Comparison of ENCODE assay signal across 1 cellular context in the genomic region with DNA sequence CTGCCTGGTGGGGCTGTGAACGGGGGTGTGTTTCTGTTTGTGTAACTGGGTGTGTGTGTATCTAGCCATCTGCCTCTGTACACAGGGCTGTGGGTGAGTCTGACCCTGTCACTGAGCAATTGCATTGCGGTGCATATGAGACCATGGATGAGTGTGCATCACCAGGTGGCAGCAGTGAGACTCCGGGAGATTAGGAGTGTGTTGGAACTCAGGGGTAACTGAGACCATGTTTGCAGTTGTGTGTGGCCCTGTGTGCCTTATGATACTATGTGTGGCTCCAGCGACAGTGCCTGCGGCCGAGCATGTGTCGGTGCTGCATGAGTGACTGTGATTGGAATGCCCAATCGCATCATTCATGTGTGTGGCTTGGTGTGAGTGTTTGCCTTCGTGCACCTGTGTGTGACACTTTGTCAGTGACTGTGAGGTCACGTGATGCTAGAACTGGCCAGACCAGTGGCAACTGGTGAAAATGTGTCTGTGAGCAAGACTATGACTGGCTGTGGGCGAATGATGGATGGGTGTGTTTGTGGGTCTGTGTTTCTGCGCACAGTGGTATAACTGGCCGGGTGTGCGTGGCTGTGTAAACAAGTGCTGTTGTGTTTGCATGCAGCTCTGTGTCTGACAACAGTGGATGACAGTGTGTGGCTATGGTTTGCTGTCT.
TF ChIP-seq lines count a peak whose summit lies in the region.

No MANE protein-coding gene starts in this region.

TF ChIP-seq in HepG2, 621 proteins besides CTCF, POLR2A, EP300 and RAD21 (continued from another document and continues in another):
- TF ChIP-seq ZNF780A (CRISPR knock-in tag; IDR thresholded peaks at IDR 0.05) (peak; percentile 84; the same call in 1 of the 2 replicates), ZNF44 (CRISPR knock-in tag; IDR thresholded peaks at IDR 0.05) (no peak), ZFAT (CRISPR knock-in tag; conservative IDR thresholded peaks at IDR 0.05) (no peak), ELF4 (CRISPR knock-in tag; IDR thresholded peaks at IDR 0.05; ENCODE audit: borderline replicate concordance) (no peak), HNF4G (IDR thresholded peaks at IDR 0.05; ENCODE audit: borderline replicate concordance, low read depth, low read length) (no peak), HNF4G (CRISPR knock-in tag; IDR thresholded peaks at IDR 0.05; ENCODE audit: borderline replicate concordance, low read depth) (no peak), ZBTB42 (CRISPR knock-in tag; IDR thresholded peaks at IDR 0.05) (no peak), MLLT10 (CRISPR knock-in tag; IDR thresholded peaks at IDR 0.05) (no peak), CBFB (CRISPR knock-in tag; IDR thresholded peaks at IDR 0.05) (no peak; the same call in 1 of the 2 replicates), MAZ (IDR thresholded peaks at IDR 0.05; ENCODE audit: borderline replicate concordance, low read depth, low read length) (no peak), MAZ (CRISPR knock-in tag; IDR thresholded peaks at IDR 0.05; ENCODE audit: low read depth) (peak; percentile 14; the same call in 1 of the 2 replicates), ISX (CRISPR knock-in tag; conservative IDR thresholded peaks at IDR 0.05) (no peak), NR2F1 (CRISPR knock-in tag; IDR thresholded peaks at IDR 0.05) (no peak), SOX13 (IDR thresholded peaks at IDR 0.05) (no peak), SOX13 (CRISPR knock-in tag; conservative IDR thresholded peaks at IDR 0.05 in 1 of 2, IDR thresholded peaks at IDR 0.05 in 1 of 2) (no peak; a peak in 1 of 4 replicates), PRMT3 (CRISPR knock-in tag; IDR thresholded peaks at IDR 0.05; ENCODE audit: borderline replicate concordance, low read depth) (no peak), ZFP36L1 (CRISPR knock-in tag; IDR thresholded peaks at IDR 0.05) (peak; percentile 78; the same call in 1 of the 2 replicates), CEBPB (IDR thresholded peaks at IDR 0.05; ENCODE audit: borderline replicate concordance, low read depth, low read length) (no peak), FOXA1 (IDR thresholded peaks at IDR 0.05) (peak; percentile 73), FOXA1 (CRISPR knock-in tag; IDR thresholded peaks at IDR 0.05) (peak; percentile 94), ZNF256 (CRISPR knock-in tag; conservative IDR thresholded peaks at IDR 0.05) (no peak), NFKB2 (CRISPR knock-in tag; IDR thresholded peaks at IDR 0.05; ENCODE audit: borderline replicate concordance) (peak; percentile 71; the same call in 1 of the 2 replicates), ZNF510 (CRISPR knock-in tag; IDR thresholded peaks at IDR 0.05; ENCODE audit: low read depth) (peak; percentile 43; the same call in 1 of the 2 replicates), ZNF138 (CRISPR knock-in tag; IDR thresholded peaks at IDR 0.05; ENCODE audit: low read depth) (0 out of 2 replicates have a peak, but pooled peaks have one; percentile 43), RXRB (CRISPR knock-in tag; IDR thresholded peaks at IDR 0.05; ENCODE audit: borderline replicate concordance) (peak; percentile 27; the same call in 1 of the 2 replicates), ZNF550 (CRISPR knock-in tag; IDR thresholded peaks at IDR 0.05; ENCODE audit: borderline replicate concordance) (no peak), SP1 (IDR thresholded peaks at IDR 0.05) (no peak), SP1 (CRISPR knock-in tag; IDR thresholded peaks at IDR 0.05) (peak; percentile 38), ZNF451 (CRISPR knock-in tag; IDR thresholded peaks at IDR 0.05) (no peak), SMAD1 (CRISPR knock-in tag; IDR thresholded peaks at IDR 0.05; ENCODE audit: borderline replicate concordance, low read depth) (no peak), KDM2A (CRISPR knock-in tag; IDR thresholded peaks at IDR 0.05; ENCODE audit: borderline replicate concordance, low read depth) (peak; percentile 81), ZNF747 (CRISPR knock-in tag; IDR thresholded peaks at IDR 0.05; ENCODE audit: borderline replicate concordance) (no peak; the same call in 1 of the 2 replicates), NCOR1 (IDR thresholded peaks at IDR 0.05; ENCODE audit: borderline replicate concordance, low read length) (0 out of 2 replicates have a peak, but pooled peaks have one; percentile 23), ZNF589 (CRISPR knock-in tag; conservative IDR thresholded peaks at IDR 0.05) (no peak; the same call in 1 of the 2 replicates), TBP (CRISPR knock-in tag; IDR thresholded peaks at IDR 0.05) (no peak), ZNF143 (CRISPR knock-in tag; IDR thresholded peaks at IDR 0.05) (peak; percentile 47), POLR2G (IDR thresholded peaks at IDR 0.05; ENCODE audit: low read depth, low read length) (no peak), POGZ (CRISPR knock-in tag; IDR thresholded peaks at IDR 0.05) (0 out of 2 replicates have a peak, but pooled peaks have one; percentile 4), KAT2B (IDR thresholded peaks at IDR 0.05; ENCODE audit: borderline replicate concordance, low read depth, low read length) (no peak)
- TF ChIP-seq, protein P1, sequence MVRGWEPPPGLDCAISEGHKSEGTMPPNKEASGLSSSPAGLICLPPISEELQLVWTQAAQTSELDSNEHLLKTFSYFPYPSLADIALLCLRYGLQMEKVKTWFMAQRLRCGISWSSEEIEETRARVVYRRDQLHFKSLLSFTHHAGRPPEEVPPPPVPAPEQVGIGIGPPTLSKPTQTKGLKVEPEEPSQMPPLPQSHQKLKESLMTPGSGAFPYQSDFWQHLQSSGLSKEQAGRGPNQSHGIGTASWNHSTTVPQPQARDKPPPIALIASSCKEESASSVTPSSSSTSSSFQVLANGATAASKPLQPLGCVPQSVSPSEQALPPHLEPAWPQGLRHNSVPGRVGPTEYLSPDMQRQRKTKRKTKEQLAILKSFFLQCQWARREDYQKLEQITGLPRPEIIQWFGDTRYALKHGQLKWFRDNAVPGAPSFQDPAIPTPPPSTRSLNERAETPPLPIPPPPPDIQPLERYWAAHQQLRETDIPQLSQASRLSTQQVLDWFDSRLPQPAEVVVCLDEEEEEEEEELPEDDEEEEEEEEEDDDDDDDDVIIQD (CRISPR knock-in tag; IDR thresholded peaks at IDR 0.05; ENCODE audit: low read depth), result 0 out of 2 replicates have a peak, but pooled peaks have one; percentile 17
- TF ChIP-seq, protein P2, sequence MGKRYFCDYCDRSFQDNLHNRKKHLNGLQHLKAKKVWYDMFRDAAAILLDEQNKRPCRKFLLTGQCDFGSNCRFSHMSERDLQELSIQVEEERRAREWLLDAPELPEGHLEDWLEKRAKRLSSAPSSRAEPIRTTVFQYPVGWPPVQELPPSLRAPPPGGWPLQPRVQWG (CRISPR knock-in tag; IDR thresholded peaks at IDR 0.05; ENCODE audit: borderline replicate concordance, low read depth), result no peak
- TF ChIP-seq, protein P3, sequence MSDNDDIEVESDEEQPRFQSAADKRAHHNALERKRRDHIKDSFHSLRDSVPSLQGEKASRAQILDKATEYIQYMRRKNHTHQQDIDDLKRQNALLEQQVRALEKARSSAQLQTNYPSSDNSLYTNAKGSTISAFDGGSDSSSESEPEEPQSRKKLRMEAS (IDR thresholded peaks at IDR 0.05), result peak; percentile 72; the same call in 1 of the 2 replicates
- TF ChIP-seq, protein P4, sequence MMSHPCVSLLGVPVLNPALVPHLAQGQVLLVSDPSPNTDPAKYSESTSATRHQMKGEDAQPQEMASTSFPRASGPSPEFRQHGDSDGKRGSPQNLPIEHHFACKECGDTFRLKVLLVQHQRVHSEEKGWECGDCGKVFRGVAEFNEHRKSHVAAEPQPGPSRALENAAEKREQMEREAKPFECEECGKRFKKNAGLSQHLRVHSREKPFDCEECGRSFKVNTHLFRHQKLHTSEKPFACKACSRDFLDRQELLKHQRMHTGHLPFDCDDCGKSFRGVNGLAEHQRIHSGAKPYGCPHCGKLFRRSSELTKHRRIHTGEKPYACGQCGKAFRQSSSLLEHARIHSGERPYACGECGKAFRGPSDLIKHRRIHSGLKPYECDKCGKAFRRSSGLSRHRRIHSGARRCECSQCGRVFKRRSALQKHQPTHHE (CRISPR knock-in tag; IDR thresholded peaks at IDR 0.05; ENCODE audit: borderline replicate concordance), result no peak
- TF ChIP-seq, protein P5, sequence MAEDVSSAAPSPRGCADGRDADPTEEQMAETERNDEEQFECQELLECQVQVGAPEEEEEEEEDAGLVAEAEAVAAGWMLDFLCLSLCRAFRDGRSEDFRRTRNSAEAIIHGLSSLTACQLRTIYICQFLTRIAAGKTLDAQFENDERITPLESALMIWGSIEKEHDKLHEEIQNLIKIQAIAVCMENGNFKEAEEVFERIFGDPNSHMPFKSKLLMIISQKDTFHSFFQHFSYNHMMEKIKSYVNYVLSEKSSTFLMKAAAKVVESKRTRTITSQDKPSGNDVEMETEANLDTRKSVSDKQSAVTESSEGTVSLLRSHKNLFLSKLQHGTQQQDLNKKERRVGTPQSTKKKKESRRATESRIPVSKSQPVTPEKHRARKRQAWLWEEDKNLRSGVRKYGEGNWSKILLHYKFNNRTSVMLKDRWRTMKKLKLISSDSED (CRISPR knock-in tag; IDR thresholded peaks at IDR 0.05), result no peak
- TF ChIP-seq, protein P6, sequence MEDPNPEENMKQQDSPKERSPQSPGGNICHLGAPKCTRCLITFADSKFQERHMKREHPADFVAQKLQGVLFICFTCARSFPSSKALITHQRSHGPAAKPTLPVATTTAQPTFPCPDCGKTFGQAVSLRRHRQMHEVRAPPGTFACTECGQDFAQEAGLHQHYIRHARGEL (CRISPR knock-in tag; IDR thresholded peaks at IDR 0.05), result no peak
- TF ChIP-seq, protein P7, sequence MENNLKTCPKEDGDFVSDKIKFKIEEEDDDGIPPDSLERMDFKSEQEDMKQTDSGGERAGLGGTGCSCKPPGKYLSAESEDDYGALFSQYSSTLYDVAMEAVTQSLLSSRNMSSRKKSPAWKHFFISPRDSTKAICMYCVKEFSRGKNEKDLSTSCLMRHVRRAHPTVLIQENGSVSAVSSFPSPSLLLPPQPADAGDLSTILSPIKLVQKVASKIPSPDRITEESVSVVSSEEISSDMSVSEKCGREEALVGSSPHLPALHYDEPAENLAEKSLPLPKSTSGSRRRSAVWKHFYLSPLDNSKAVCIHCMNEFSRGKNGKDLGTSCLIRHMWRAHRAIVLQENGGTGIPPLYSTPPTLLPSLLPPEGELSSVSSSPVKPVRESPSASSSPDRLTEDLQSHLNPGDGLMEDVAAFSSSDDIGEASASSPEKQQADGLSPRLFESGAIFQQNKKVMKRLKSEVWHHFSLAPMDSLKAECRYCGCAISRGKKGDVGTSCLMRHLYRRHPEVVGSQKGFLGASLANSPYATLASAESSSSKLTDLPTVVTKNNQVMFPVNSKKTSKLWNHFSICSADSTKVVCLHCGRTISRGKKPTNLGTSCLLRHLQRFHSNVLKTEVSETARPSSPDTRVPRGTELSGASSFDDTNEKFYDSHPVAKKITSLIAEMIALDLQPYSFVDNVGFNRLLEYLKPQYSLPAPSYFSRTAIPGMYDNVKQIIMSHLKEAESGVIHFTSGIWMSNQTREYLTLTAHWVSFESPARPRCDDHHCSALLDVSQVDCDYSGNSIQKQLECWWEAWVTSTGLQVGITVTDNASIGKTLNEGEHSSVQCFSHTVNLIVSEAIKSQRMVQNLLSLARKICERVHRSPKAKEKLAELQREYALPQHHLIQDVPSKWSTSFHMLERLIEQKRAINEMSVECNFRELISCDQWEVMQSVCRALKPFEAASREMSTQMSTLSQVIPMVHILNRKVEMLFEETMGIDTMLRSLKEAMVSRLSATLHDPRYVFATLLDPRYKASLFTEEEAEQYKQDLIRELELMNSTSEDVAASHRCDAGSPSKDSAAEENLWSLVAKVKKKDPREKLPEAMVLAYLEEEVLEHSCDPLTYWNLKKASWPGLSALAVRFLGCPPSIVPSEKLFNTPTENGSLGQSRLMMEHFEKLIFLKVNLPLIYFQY (CRISPR knock-in tag; IDR thresholded peaks at IDR 0.05; ENCODE audit: borderline replicate concordance), result peak; percentile 55; the same call in 1 of the 2 replicates
- TF ChIP-seq, protein P8, sequence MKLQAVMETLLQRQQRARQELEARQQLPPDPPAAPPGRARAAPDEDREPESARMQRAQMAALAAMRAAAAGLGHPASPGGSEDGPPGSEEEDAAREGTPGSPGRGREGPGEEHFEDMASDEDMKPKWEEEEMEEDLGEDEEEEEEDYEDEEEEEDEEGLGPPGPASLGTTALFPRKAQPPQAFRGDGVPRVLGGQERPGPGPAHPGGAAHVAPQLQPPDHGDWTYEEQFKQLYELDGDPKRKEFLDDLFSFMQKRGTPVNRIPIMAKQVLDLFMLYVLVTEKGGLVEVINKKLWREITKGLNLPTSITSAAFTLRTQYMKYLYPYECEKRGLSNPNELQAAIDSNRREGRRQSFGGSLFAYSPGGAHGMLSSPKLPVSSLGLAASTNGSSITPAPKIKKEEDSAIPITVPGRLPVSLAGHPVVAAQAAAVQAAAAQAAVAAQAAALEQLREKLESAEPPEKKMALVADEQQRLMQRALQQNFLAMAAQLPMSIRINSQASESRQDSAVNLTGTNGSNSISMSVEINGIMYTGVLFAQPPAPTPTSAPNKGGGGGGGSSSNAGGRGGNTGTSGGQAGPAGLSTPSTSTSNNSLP (IDR thresholded peaks at IDR 0.05; ENCODE audit: low read depth, low read length), result no peak
- TF ChIP-seq, protein P9, sequence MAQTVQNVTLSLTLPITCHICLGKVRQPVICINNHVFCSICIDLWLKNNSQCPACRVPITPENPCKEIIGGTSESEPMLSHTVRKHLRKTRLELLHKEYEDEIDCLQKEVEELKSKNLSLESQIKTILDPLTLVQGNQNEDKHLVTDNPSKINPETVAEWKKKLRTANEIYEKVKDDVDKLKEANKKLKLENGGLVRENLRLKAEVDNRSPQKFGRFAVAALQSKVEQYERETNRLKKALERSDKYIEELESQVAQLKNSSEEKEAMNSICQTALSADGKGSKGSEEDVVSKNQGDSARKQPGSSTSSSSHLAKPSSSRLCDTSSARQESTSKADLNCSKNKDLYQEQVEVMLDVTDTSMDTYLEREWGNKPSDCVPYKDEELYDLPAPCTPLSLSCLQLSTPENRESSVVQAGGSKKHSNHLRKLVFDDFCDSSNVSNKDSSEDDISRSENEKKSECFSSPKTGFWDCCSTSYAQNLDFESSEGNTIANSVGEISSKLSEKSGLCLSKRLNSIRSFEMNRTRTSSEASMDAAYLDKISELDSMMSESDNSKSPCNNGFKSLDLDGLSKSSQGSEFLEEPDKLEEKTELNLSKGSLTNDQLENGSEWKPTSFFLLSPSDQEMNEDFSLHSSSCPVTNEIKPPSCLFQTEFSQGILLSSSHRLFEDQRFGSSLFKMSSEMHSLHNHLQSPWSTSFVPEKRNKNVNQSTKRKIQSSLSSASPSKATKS (CRISPR knock-in tag; IDR thresholded peaks at IDR 0.05), result no peak
- TF ChIP-seq, protein P10, sequence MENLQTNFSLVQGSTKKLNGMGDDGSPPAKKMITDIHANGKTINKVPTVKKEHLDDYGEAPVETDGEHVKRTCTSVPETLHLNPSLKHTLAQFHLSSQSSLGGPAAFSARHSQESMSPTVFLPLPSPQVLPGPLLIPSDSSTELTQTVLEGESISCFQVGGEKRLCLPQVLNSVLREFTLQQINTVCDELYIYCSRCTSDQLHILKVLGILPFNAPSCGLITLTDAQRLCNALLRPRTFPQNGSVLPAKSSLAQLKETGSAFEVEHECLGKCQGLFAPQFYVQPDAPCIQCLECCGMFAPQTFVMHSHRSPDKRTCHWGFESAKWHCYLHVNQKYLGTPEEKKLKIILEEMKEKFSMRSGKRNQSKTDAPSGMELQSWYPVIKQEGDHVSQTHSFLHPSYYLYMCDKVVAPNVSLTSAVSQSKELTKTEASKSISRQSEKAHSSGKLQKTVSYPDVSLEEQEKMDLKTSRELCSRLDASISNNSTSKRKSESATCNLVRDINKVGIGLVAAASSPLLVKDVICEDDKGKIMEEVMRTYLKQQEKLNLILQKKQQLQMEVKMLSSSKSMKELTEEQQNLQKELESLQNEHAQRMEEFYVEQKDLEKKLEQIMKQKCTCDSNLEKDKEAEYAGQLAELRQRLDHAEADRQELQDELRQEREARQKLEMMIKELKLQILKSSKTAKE (CRISPR knock-in tag; IDR thresholded peaks at IDR 0.05; ENCODE audit: borderline replicate concordance), result peak; percentile 75
